Comparison of ENCODE assay signal across 14 cellular contexts in genomic region chr19:16301999-16302694, GRCh38. TPM values are rescaled to one million over a fixed set of nuclear protein-coding genes. Genes with fewer than 3 reads are reported as not detected.
A peak's percentile ranks its signal among the peaks of the same experiment; 100 is the strongest.
DNase-seq lines count a peak whose midpoint lies in the region; ATAC-seq and TF ChIP-seq lines count a peak whose summit lies in the region.
"Had no signal": no experiment of that assay in that cellular context is flagged by ENCODE, and none has a peak within 500 bp of the region (broad histone marks: within the 10 kb centered on the region; RNA-seq: fewer than 3 reads in every experiment).

No MANE protein-coding gene starts in this region.

- DNase-seq in AG10803 (ENCODE audit: low read depth) (peak; percentile 27), HT-29 (ENCODE audit: low spot score) (peak; percentile 10), T1000 (lab: John Stamatoyannopoulos, UW) (peak; percentile 37), kidney epithelial cell (ENCODE audit: low read depth) (peak; percentile 78), Right ventricle myocardium superior (no peak), NCI-H187 treated with DMSO at 0.1 percent for 48 hours (lab: John Stamatoyannopoulos, UW) (no peak), NCI-H146 (lab: John Stamatoyannopoulos, UW) (no peak)
- DNase-seq: activated CD4-positive, alpha-beta T cell treated with anti-CD3 and anti-CD28 coated beads for 1 hour; C1 segment of cervical spinal cord; SHP77; upper lobe of right lung had no signal

- intact Hi-C loops in Right ventricle myocardium superior (cut with DNase I), result no loop called here

- TF ChIP-seq CTCF in AG10803 (conservative IDR thresholded peaks at IDR 0.05; ENCODE audit: low read length) (no peak), kidney epithelial cell (IDR thresholded peaks at IDR 0.05; ENCODE audit: insufficient read depth, low read length, poor library complexity, severe bottlenecking) (no peak)

- H3K27me3 ChIP-seq in kidney epithelial cell (ENCODE audit: control insufficient read depth, insufficient read depth, low read length), result no peaks in the 10 kb centered on the region
- H3K27me3 ChIP-seq: upper lobe of right lung had no signal

- no peaks in the 10 kb centered on the region for H3K36me3 ChIP-seq in kidney epithelial cell (ENCODE audit: control insufficient read depth, insufficient read depth, low read length)
- H3K36me3 ChIP-seq: upper lobe of right lung had no signal

- no peak for ATAC-seq in Right ventricle myocardium superior (ENCODE audit: poor library complexity)
- ATAC-seq in HG02981 (IDR thresholded peaks at IDR 0.05; ENCODE audit: unreplicated experiment), result no peak
- ATAC-seq: K562, upper lobe of right lung had no signal

- H3K4me3 ChIP-seq in AG10803 (ENCODE audit: low read length) (no peak overlapping the region), kidney epithelial cell (ENCODE audit: low read depth, low read length) (no peak overlapping the region)
- H3K4me3 ChIP-seq: K562, skin epidermis, upper lobe of right lung had no signal

RNA-seq across cellular contexts. Expression of gene KLF2, which starts 22.5 kb away (rescaled TPM):
- 3.5 and 5.9 TPM in 2 replicates for total RNA-seq in HT-29 (2014; rRNA removed; shearing (Covaris generic))
- 0.67 and 1.9 TPM in 2 replicates for total RNA-seq in kidney epithelial cell
- 67.6 TPM for total RNA-seq in Right ventricle myocardium superior

Comparison
In these comparisons a context has a peak if more than half of its experiments do, and no peak if none do; other contexts are left out.
1. DNase-seq: peak in AG10803 (single experiment), HT-29 (single experiment), T1000 (single experiment) and kidney epithelial cell (single experiment); none in Right ventricle myocardium superior (single experiment), NCI-H187 treated with DMSO at 0.1 percent for 48 hours (single experiment) and NCI-H146 (single experiment).